11 cellular contexts compared by ENCODE assay signal in genomic region chr18:57754577-57755330, GRCh38. TPM values are rescaled to one million over a fixed set of nuclear protein-coding genes. Genes with fewer than 3 reads are reported as not detected.
A peak's percentile ranks its signal among the peaks of the same experiment; 100 is the strongest.
DNase-seq lines count a peak whose midpoint lies in the region; ATAC-seq and TF ChIP-seq lines count a peak whose summit lies in the region.
"Had no signal": no experiment of that assay in that cellular context is flagged by ENCODE, and none has a peak within 500 bp of the region (broad histone marks: within the 10 kb centered on the region; RNA-seq: fewer than 3 reads in every experiment).

No MANE protein-coding gene starts in this region.

- no peaks in the 10 kb centered on the region for H3K36me3 ChIP-seq in gastrocnemius medialis

- peak overlapping the region; percentile 69 to 84 (median 79) for H3K27ac ChIP-seq in gastrocnemius medialis

- TF ChIP-seq POLR2A in gastrocnemius medialis (IDR thresholded peaks at IDR 0.05) = no peak
- TF ChIP-seq POLR2A in erythroblast (IDR thresholded peaks at IDR 0.05; ENCODE audit: low read length) = no peak

- peak overlapping the region in 1 of 4 donors; percentile 18 for H3K4me3 ChIP-seq in gastrocnemius medialis

- no peaks in the 10 kb centered on the region for H3K27me3 ChIP-seq in gastrocnemius medialis

- no peak for TF ChIP-seq CTCF in gastrocnemius medialis (IDR thresholded peaks at IDR 0.05 in 4 of 5, conservative IDR thresholded peaks at IDR 0.05 in 1 of 5)

- no peaks in the 10 kb centered on the region for H3K9me3 ChIP-seq in gastrocnemius medialis

- in situ Hi-C loops in gastrocnemius medialis (cut with MboI; ENCODE audit: low sequenced_read_pairs in 4 of 4) = no loop called here

- intact Hi-C loops in gastrocnemius medialis (cut with DNase I; ENCODE audit: low total_unique reads) (no loop called here), cardiac septum (cut with DNase I) (no loop called here)

- H3K4me1 ChIP-seq in gastrocnemius medialis = peaks cover 19 to 25% of the 10 kb centered on the region in 2 donors

- ATAC-seq in HG02588 (IDR thresholded peaks at IDR 0.05; ENCODE audit: unreplicated experiment) (peak; percentile 89), HG03439 (IDR thresholded peaks at IDR 0.05; ENCODE audit: unreplicated experiment) (peak; percentile 69), gastrocnemius medialis (peak; percentile 86 to 94)

- DNase-seq in GM19238 (ENCODE audit: insufficient read length, low spot score) (peak; percentile 19), gastrocnemius medialis (no peak), NCI-H1436 treated with DMSO at 0.1 percent for 48 hours (lab: John Stamatoyannopoulos, UW) (no peak), cardiac septum (ENCODE audit: low spot score) (no peak), 8988T (no peak), erythroblast (lab: John Stamatoyannopoulos, UW) (no peak)
- DNase-seq: NCI-H1436; stimulated activated CD8-positive, alpha-beta memory T cell treated with anti-CD3 and anti-CD28 coated beads, Interleukin-4, amount 100 ng/mL, for 48 hours had no signal

RNA-seq across cellular contexts. Expression of gene ATP8B1, which starts 48.4 kb away (rescaled TPM):
- total RNA-seq in gastrocnemius medialis (1 to 10 TPM; 1.6 to 4.2 (median 2.6) TPM), cardiac septum (9.3 TPM)
- total RNA-seq: T-helper 2 cell treated with Interferon-gamma antibody and Interleukin-4, amounts not matched to agents 100 ng/mL and 5 ng/mL, for 36 hours had no signal
